ENCODE assay signal across 25 cellular contexts in the genomic region with DNA sequence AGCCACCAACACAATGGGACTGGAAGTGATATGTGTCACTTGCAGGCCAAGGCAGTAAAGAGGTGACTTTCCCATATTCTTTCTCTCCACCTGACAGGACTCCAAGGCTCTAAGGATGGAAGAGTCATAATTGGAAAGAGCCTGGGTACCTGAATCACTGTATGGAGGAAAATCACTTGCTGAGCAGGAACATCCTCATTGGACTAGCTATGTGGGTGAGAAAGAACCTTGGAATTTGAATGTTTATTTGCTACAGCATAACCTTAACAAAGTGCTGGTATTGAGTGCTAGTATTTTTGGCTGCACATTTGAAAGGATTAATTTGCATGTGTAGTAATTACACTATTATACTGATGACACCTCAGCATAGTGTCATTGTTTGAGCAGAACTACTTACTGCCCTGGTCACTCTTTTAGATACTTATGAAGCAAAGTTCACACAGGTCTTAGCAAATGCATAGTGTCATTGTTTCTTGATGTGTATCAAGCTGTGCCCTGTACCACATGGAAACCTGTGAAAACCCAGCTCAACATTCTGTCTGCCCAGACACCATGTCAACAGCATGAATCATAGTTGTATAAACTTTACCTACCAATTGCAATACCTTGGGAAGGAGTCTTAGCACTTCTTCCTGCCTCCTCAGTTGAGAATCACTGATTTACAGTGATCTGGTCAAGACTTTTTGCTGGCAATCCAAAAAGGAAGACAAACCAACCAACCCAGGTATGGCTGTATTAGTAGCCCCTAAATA. TPM values are rescaled to one million over a fixed set of nuclear protein-coding genes. Genes with fewer than 3 reads are reported as not detected.
DNase-seq lines count a peak whose midpoint lies in the region; ATAC-seq, FAIRE-seq and TF ChIP-seq lines count a peak whose summit lies in the region.
"Had no signal": no experiment of that assay in that cellular context is flagged by ENCODE, and none has a peak within 500 bp of the region (broad histone marks: within the 10 kb centered on the region; RNA-seq: fewer than 3 reads in every experiment).

No MANE protein-coding gene starts in this region.

- no peak for TF ChIP-seq POLR2A in A549 (IDR thresholded peaks at IDR 0.05; ENCODE audit: low read length)
- no peak for TF ChIP-seq POLR2A in H54 (IDR thresholded peaks at IDR 0.05; ENCODE audit: low read depth, low read length)

- H3K4me2 ChIP-seq in A549 (peak overlapping the region; percentile 60), keratinocyte (ENCODE audit: control insufficient read depth, extremely low read depth, insufficient read depth, low read depth, low read length) (peak overlapping the region; percentile 40)

- H3K27me3 Mint-ChIP-seq in activated CD8-positive, alpha-beta memory T cell treated with anti-CD3 and anti-CD28 coated beads, Interleukin-2, amount 10 ng/mL, durations not matched to agents 7 days and 5 days, result peaks cover 16% of the 10 kb centered on the region

- no peak overlapping the region for H2AFZ ChIP-seq in keratinocyte (ENCODE audit: control insufficient read depth, low read length)

- H3K79me2 ChIP-seq in keratinocyte (ENCODE audit: control insufficient read depth, insufficient read depth, low read length), result no peaks in the 10 kb centered on the region

- no peak overlapping the region for H3K27ac Mint-ChIP-seq in activated CD8-positive, alpha-beta memory T cell treated with anti-CD3 and anti-CD28 coated beads, Interleukin-2, amount 10 ng/mL, durations not matched to agents 7 days and 5 days
- H3K27ac Mint-ChIP-seq: activated CD4-positive, alpha-beta T cell treated with anti-CD3 and anti-CD28 coated beads, Interleukin-2, amount 10 ng/mL, durations not matched to agents 7 days and 5 days; activated naive CD8-positive, alpha-beta T cell treated with anti-CD3 and anti-CD28 coated beads, Interleukin-2, amount 50 U/mL, for 24 hours; natural killer cell treated with Interleukin-12 subunit alpha and Interleukin-12 subunit beta and Interleukin-15 and Interleukin-18, amount 100 ng/mL, for 72 hours; stimulated activated memory B cell treated with anti-CD40 and anti-IgM and Interleukin-4, amounts not matched to agents 10 μg/mL and 1 μg/mL and 100 μg/mL, for 72 hours; T-cell had no signal

- no peak for TF ChIP-seq RAD21 in A549 (conservative IDR thresholded peaks at IDR 0.05 in 1 of 2, IDR thresholded peaks at IDR 0.05 in 1 of 2)

- TF ChIP-seq EP300 in A549 (IDR thresholded peaks at IDR 0.05), result peak in 1 of 2 experiments; percentile 8; a peak in 1 of 5 replicates

- dilution Hi-C loops in keratinocyte (cut with MboI; ENCODE audit: extremely low pct_ligation_motif_present, low sequenced_read_pairs), result no loop called here

- H3K9me3 ChIP-seq in A549, result peaks cover 6% of the 10 kb centered on the region; the same call in 1 of the 3 replicates
- H3K9me3 ChIP-seq in keratinocyte (ENCODE audit: control insufficient read depth, low read depth, low read length), result no peaks in the 10 kb centered on the region
- H3K9me3 ChIP-seq: gastrocnemius medialis, ovary, sigmoid colon, thoracic aorta had no signal

- peaks cover 27% of the 10 kb centered on the region for H3K4me1 Mint-ChIP-seq in activated CD8-positive, alpha-beta memory T cell treated with anti-CD3 and anti-CD28 coated beads, Interleukin-2, amount 10 ng/mL, durations not matched to agents 7 days and 5 days

- peak; percentile 45 to 57 for ATAC-seq in A549
- ATAC-seq in HG03460 (IDR thresholded peaks at IDR 0.05; ENCODE audit: unreplicated experiment), result no peak
- ATAC-seq in activated CD8-positive, alpha-beta memory T cell treated with anti-CD3 and anti-CD28 coated beads, Interleukin-2, amount 10 ng/mL, durations not matched to agents 7 days and 5 days, result no peak
- ATAC-seq: activated naive CD8-positive, alpha-beta T cell treated with anti-CD3 and anti-CD28 coated beads, Interleukin-2, amount 50 U/mL, for 24 hours; gastrocnemius medialis; GM12878; natural killer cell treated with Interleukin-12 subunit alpha and Interleukin-12 subunit beta and Interleukin-15 and Interleukin-18, amount 100 ng/mL, for 72 hours; stimulated activated memory B cell treated with anti-CD40 and anti-IgM and Interleukin-4, amounts not matched to agents 10 μg/mL and 1 μg/mL and 100 μg/mL, for 72 hours; T-cell had no signal

- no peak overlapping the region for H3K4me3 Mint-ChIP-seq in activated CD8-positive, alpha-beta memory T cell treated with anti-CD3 and anti-CD28 coated beads, Interleukin-2, amount 10 ng/mL, durations not matched to agents 7 days and 5 days
- H3K4me3 Mint-ChIP-seq: activated CD4-positive, alpha-beta T cell treated with anti-CD3 and anti-CD28 coated beads, Interleukin-2, amount 10 ng/mL, durations not matched to agents 7 days and 5 days; activated naive CD8-positive, alpha-beta T cell treated with anti-CD3 and anti-CD28 coated beads, Interleukin-2, amount 50 U/mL, for 24 hours; natural killer cell treated with Interleukin-12 subunit alpha and Interleukin-12 subunit beta and Interleukin-15 and Interleukin-18, amount 100 ng/mL, for 72 hours; stimulated activated memory B cell treated with anti-CD40 and anti-IgM and Interleukin-4, amounts not matched to agents 10 μg/mL and 1 μg/mL and 100 μg/mL, for 72 hours; T-cell had no signal

- no peaks in the 10 kb centered on the region for H3K36me3 Mint-ChIP-seq in activated CD8-positive, alpha-beta memory T cell treated with anti-CD3 and anti-CD28 coated beads, Interleukin-2, amount 10 ng/mL, durations not matched to agents 7 days and 5 days
- H3K36me3 Mint-ChIP-seq: natural killer cell treated with Interleukin-12 subunit alpha and Interleukin-12 subunit beta and Interleukin-15 and Interleukin-18, amount 100 ng/mL, for 72 hours; stimulated activated memory B cell treated with anti-CD40 and anti-IgM and Interleukin-4, amounts not matched to agents 10 μg/mL and 1 μg/mL and 100 μg/mL, for 72 hours; T-cell had no signal

- TF ChIP-seq CTCF in A549 (IDR thresholded peaks at IDR 0.05), result no peak
- TF ChIP-seq CTCF in keratinocyte (optimal IDR thresholded peaks at IDR 0.05 in 1 of 3, IDR thresholded peaks at IDR 0.05 in 1 of 3, conservative IDR thresholded peaks at IDR 0.05 in 1 of 3; ENCODE audit: extremely low read depth in 1 of 3, insufficient read depth in 2 of 3, low read length in 3 of 3), result no peak

- H3K9me3 Mint-ChIP-seq in activated CD8-positive, alpha-beta memory T cell treated with anti-CD3 and anti-CD28 coated beads, Interleukin-2, amount 10 ng/mL, durations not matched to agents 7 days and 5 days (ENCODE audit: low read depth), result no peaks in the 10 kb centered on the region
- H3K9me3 Mint-ChIP-seq: activated CD4-positive, alpha-beta T cell treated with anti-CD3 and anti-CD28 coated beads, Interleukin-2, amount 10 ng/mL, durations not matched to agents 7 days and 5 days; activated naive CD8-positive, alpha-beta T cell treated with anti-CD3 and anti-CD28 coated beads, Interleukin-2, amount 50 U/mL, for 24 hours; natural killer cell treated with Interleukin-12 subunit alpha and Interleukin-12 subunit beta and Interleukin-15 and Interleukin-18, amount 100 ng/mL, for 72 hours; stimulated activated memory B cell treated with anti-CD40 and anti-IgM and Interleukin-4, amounts not matched to agents 10 μg/mL and 1 μg/mL and 100 μg/mL, for 72 hours; T-cell had no signal

- POLR2A ChIA-PET in A549 (lab: Yijun Ruan, JAX), result interaction anchor here (0.6 to 2.9 kb wide), 5 partner anchors 10 to 90 kb away, joined by 3 to 21 read pairs (median 4); a partner anchor contains a TSS

- H3K27ac ChIP-seq in A549 (peak overlapping the region; percentile 72 to 83), keratinocyte (ENCODE audit: control insufficient read depth, insufficient read depth, low read length) (peak overlapping the region; percentile 80)
- H3K27ac ChIP-seq: C4-2B, gastrocnemius medialis, ovary, sigmoid colon, thoracic aorta had no signal

- peak overlapping the region; percentile 22 for H3K9ac ChIP-seq in keratinocyte (ENCODE audit: control insufficient read depth, extremely low read depth, insufficient read depth, low read length)

- H3K4me1 ChIP-seq in A549 (peaks cover 71% of the 10 kb centered on the region), keratinocyte (ENCODE audit: control insufficient read depth, extremely low read depth, insufficient read depth, low read length) (peaks cover 86% of the 10 kb centered on the region)

- no peaks in the 10 kb centered on the region for H3K9me1 ChIP-seq in keratinocyte (ENCODE audit: control insufficient read depth, extremely low read depth, insufficient read depth, low read length)

- H4K20me1 ChIP-seq in keratinocyte (ENCODE audit: control insufficient read depth, extremely low read depth, insufficient read depth, low read length), result no peaks in the 10 kb centered on the region

- H3K4me3 ChIP-seq in A549 (no peak overlapping the region), keratinocyte (ENCODE audit: control insufficient read depth in 2 of 3, extremely low read depth in 1 of 3, insufficient read depth in 2 of 3, low read depth in 1 of 3, low read length in 3 of 3) (no peak overlapping the region)
- H3K4me3 ChIP-seq: gastrocnemius medialis, GM12878, ovary, sigmoid colon, thoracic aorta had no signal

- FAIRE-seq in A549 (lab: Jason Lieb, UNC) (no peak), keratinocyte (lab: Jason Lieb, UNC) (peak; percentile 90), H54 (lab: Jason Lieb, UNC) (no peak)
- FAIRE-seq: GM12878, GM19239 had no signal

- DNase-seq in A549 (ENCODE audit: low read depth in 1 of 2, low spot score in 1 of 2) (peak in 1 of 2 experiments; percentile 89), HT1080 (ENCODE audit: low read depth) (peak; percentile 66), astrocyte of the hippocampus (ENCODE audit: low read depth, low spot score) (peak; percentile 61), keratinocyte (ENCODE audit: low read depth, low spot score) (no peak), GDM1 (lab: John Stamatoyannopoulos, UW) (no peak), H54 (ENCODE audit: insufficient read length, low spot score) (no peak)
- DNase-seq in activated CD8-positive, alpha-beta memory T cell treated with anti-CD3 and anti-CD28 coated beads, Interleukin-2, amount 10 ng/mL, durations not matched to agents 7 days and 5 days, result no peak
- DNase-seq: activated CD4-positive, alpha-beta T cell treated with anti-CD3 and anti-CD28 coated beads, Interleukin-2, amount 10 ng/mL, durations not matched to agents 7 days and 5 days; activated effector memory CD4-positive, alpha-beta T cell treated with anti-CD3 and anti-CD28 coated beads, Interleukin-2, amount 50 U/mL, for 16 hours; activated naive CD8-positive, alpha-beta T cell treated with anti-CD3 and anti-CD28 coated beads, Interleukin-2, amount 50 U/mL, for 24 hours; gastrocnemius medialis; NCI-H1105; NCI-H2107; NCI-H524; ovary; SHP77 treated with DMSO at 0.1 percent for 48 hours; sigmoid colon; T-cell had no signal

- H3K36me3 ChIP-seq in keratinocyte (ENCODE audit: control insufficient read depth in 2 of 2, extremely low read depth in 1 of 2, insufficient read depth in 2 of 2, low read length in 2 of 2), result no peaks in the 10 kb centered on the region
- H3K36me3 ChIP-seq: gastrocnemius medialis, ovary, sigmoid colon, thoracic aorta had no signal

- CTCF ChIA-PET in A549 (lab: Yijun Ruan, JAX), result interaction anchor here (1.2 to 38.2 kb wide), 8 partner anchors 14 to 109 kb away, joined by 3 to 1410 read pairs (median 16); a partner anchor contains a TSS
- CTCF ChIA-PET in activated CD8-positive, alpha-beta memory T cell treated with anti-CD3 and anti-CD28 coated beads, Interleukin-2, amount 10 ng/mL, durations not matched to agents 7 days and 5 days (lab: Charles Lee), result interaction anchor here (1.0 to 20.0 kb wide), 7 partner anchors 13 to 112 kb away, joined by 3 to 522 read pairs (median 3); no protein-coding TSS in a partner anchor

- no peaks in the 10 kb centered on the region for H3K27me3 ChIP-seq in keratinocyte (ENCODE audit: control insufficient read depth, extremely low read depth, insufficient read depth, low read length)
- H3K27me3 ChIP-seq: ovary, sigmoid colon had no signal

RNA-seq across cellular contexts. Expression of a gene that starts 5.1 kb away (rescaled TPM):
- polyA plus RNA-seq in A549 (2011; rRNA removed), result 505 and 515 TPM in 2 replicates
- polyA plus RNA-seq in A549 (2012; cell fraction: cytosol; rRNA removed), result 323 and 344 TPM in 2 replicates
- polyA plus RNA-seq in A549 (2012; cell fraction: nucleus; rRNA removed), result 72.0 and 86.0 TPM in 2 replicates
- polyA plus RNA-seq in A549 (2017; fragmentation: RNase III; extraction: RNeasy Plus Mini Kit Qiagen cat#74134 plus additional on column Dnase treatment), result 2,059 to 2,476 TPM (median 2,077 TPM) in 3 replicates
- polyA minus RNA-seq in A549 (2011; rRNA and poly(A)+ RNA removed), result 228 and 259 TPM in 2 replicates
- total RNA-seq in HT1080 (2014; rRNA removed; shearing (Covaris generic)), result 218 and 367 TPM in 2 replicates
- 334 and 366 TPM in 2 replicates for polyA plus RNA-seq in HT1080 (2015; cell fraction: cytosol; rRNA removed)
- 96.3 and 105 TPM in 2 replicates for polyA plus RNA-seq in HT1080 (2015; cell fraction: nucleus; rRNA removed)
- 762 to 1,688 TPM (median 1,061 TPM) in 3 replicates for polyA plus RNA-seq in keratinocyte
- 7,825 TPM for polyA plus RNA-seq in keratinocyte (2011; ENCODE audit: low read depth)
- 1,426 and 2,466 TPM in 2 replicates for polyA plus RNA-seq in keratinocyte (2011; cell fraction: cytosol; rRNA removed)
- 399 and 409 TPM in 2 replicates for polyA plus RNA-seq in keratinocyte (2011; cell fraction: nucleus; rRNA removed)
- 2,272 and 2,757 TPM in 2 replicates for polyA plus RNA-seq in keratinocyte (2012; ENCODE audit: low replicate concordance)
- 156 to 769 TPM (median 744 TPM) in 3 replicates for polyA minus RNA-seq in keratinocyte
- polyA minus RNA-seq in keratinocyte (2011; cell fraction: cytosol; rRNA and poly(A)+ RNA removed), result 3,568 TPM
- polyA minus RNA-seq in keratinocyte (2011; cell fraction: nucleus; rRNA and poly(A)+ RNA removed), result 194 and 286 TPM in 2 replicates
- 100 to 1,000 TPM; 333 to 424 TPM for total RNA-seq in activated CD8-positive, alpha-beta memory T cell treated with anti-CD3 and anti-CD28 coated beads, Interleukin-2, amount 10 ng/mL, durations not matched to agents 7 days and 5 days

RNA-seq across cellular contexts. Expression of a gene that starts 38.0 kb away (rescaled TPM):
- polyA plus RNA-seq in A549 (2011; rRNA removed), result 671 and 1,155 TPM in 2 replicates
- polyA plus RNA-seq in A549 (2012; cell fraction: cytosol; rRNA removed), result 1,193 and 1,223 TPM in 2 replicates
- 334 and 440 TPM in 2 replicates for polyA plus RNA-seq in A549 (2012; cell fraction: nucleus; rRNA removed)
- polyA plus RNA-seq in A549 (2017; fragmentation: RNase III; extraction: RNeasy Plus Mini Kit Qiagen cat#74134 plus additional on column Dnase treatment), result 1,442 to 1,531 TPM (median 1,500 TPM) in 3 replicates
- polyA minus RNA-seq in A549 (2011; rRNA and poly(A)+ RNA removed), result 584 and 703 TPM in 2 replicates
- total RNA-seq in HT1080 (2014; rRNA removed; shearing (Covaris generic)), result 301 and 528 TPM in 2 replicates
- polyA plus RNA-seq in HT1080 (2015; cell fraction: cytosol; rRNA removed), result 1,129 and 1,169 TPM in 2 replicates
- polyA plus RNA-seq in HT1080 (2015; cell fraction: nucleus; rRNA removed), result 272 and 345 TPM in 2 replicates
- 3,230 to 4,658 TPM (median 4,125 TPM) in 3 replicates for polyA plus RNA-seq in keratinocyte
- 385 TPM for polyA plus RNA-seq in keratinocyte (2011; ENCODE audit: low read depth)
- 5,163 and 5,922 TPM in 2 replicates for polyA plus RNA-seq in keratinocyte (2011; cell fraction: cytosol; rRNA removed)
- polyA plus RNA-seq in keratinocyte (2011; cell fraction: nucleus; rRNA removed), result 1,558 and 1,872 TPM in 2 replicates
- 4,957 and 5,664 TPM in 2 replicates for polyA plus RNA-seq in keratinocyte (2012; ENCODE audit: low replicate concordance)
- 2,598 to 4,430 TPM (median 2,761 TPM) in 3 replicates for polyA minus RNA-seq in keratinocyte
- polyA minus RNA-seq in keratinocyte (2011; cell fraction: cytosol; rRNA and poly(A)+ RNA removed), result 2,126 TPM
- polyA minus RNA-seq in keratinocyte (2011; cell fraction: nucleus; rRNA and poly(A)+ RNA removed), result 610 and 888 TPM in 2 replicates
- 100 to 1,000 TPM; 300 to 330 TPM for total RNA-seq in activated CD8-positive, alpha-beta memory T cell treated with anti-CD3 and anti-CD28 coated beads, Interleukin-2, amount 10 ng/mL, durations not matched to agents 7 days and 5 days

Comparison
In these comparisons a context has a peak if more than half of its experiments do, and no peak if none do; other contexts are left out.
1. ATAC-seq: peak in A549 (2 of 2); none in HG03460 (single experiment) and activated CD8-positive, alpha-beta memory T cell treated with anti-CD3 and anti-CD28 coated beads, Interleukin-2, amount 10 ng/mL, durations not matched to agents 7 days and 5 days (single experiment).
2. DNase-seq: peak in HT1080 (single experiment) and astrocyte of the hippocampus (single experiment); none in keratinocyte (single experiment), GDM1 (single experiment), H54 (single experiment) and activated CD8-positive, alpha-beta memory T cell treated with anti-CD3 and anti-CD28 coated beads, Interleukin-2, amount 10 ng/mL, durations not matched to agents 7 days and 5 days (single experiment).